27 cellular contexts compared by ENCODE assay signal in genomic region chr2:226429476-226429875, GRCh38.
"Had no signal": no experiment of that assay in that cellular context is flagged by ENCODE, and none has a peak within 500 bp of the region (broad histone marks: within the 10 kb centered on the region; RNA-seq: fewer than 3 reads in every experiment).

No MANE protein-coding gene starts in this region.

- H3K4me3 ChIP-seq: body of pancreas, cardiac muscle cell, heart left ventricle, right lobe of liver, skin epidermis, suprapubic skin, tibial artery, upper lobe of right lung had no signal

- ATAC-seq: activated T-cell treated with anti-CD3 and anti-CD28 coated beads, Interleukin-2, amount 50 U/mL, for 72 hours; esophagus mucosa; foreskin keratinocyte; heart left ventricle; left ventricle myocardium superior; T-cell; upper lobe of right lung had no signal

- DNase-seq: activated CD4-positive, alpha-beta T cell treated with anti-CD3 and anti-CD28 coated beads for 4 hours; activated CD4-positive, alpha-beta T cell treated with anti-CD3 and anti-CD28 coated beads, Interleukin-2, amount 50 U/mL, for 4 hours; activated naive CD4-positive, alpha-beta T cell; activated T-cell treated with anti-CD3 and anti-CD28 coated beads for 4 hours; activated T-cell treated with anti-CD3 and anti-CD28 coated beads, Interleukin-2, amount 50 U/mL, for 72 hours; anterior cingulate cortex; body of pancreas; heart left ventricle; left ventricle myocardium superior; mammary epithelial cell; naive B cell; nucleus accumbens; right lobe of liver; stimulated activated CD4-positive, alpha-beta T cell treated with anti-CD3 and anti-CD28 coated beads, Interleukin-2, amount 100 ng/mL, for 24 hours; stimulated activated naive CD4-positive, alpha-beta T cell; T-cell; tibial artery; upper lobe of right lung had no signal

- H3K9me3 ChIP-seq: body of pancreas, heart left ventricle, right lobe of liver, suprapubic skin, tibial artery, upper lobe of right lung had no signal

- H3K27ac ChIP-seq: cardiac muscle cell, foreskin keratinocyte, heart left ventricle, skin epidermis, suprapubic skin, tibial artery, upper lobe of right lung had no signal

- H3K36me3 ChIP-seq: cardiac muscle cell, heart left ventricle, right lobe of liver, suprapubic skin, tibial artery, upper lobe of right lung had no signal

- H3K36me3 Mint-ChIP-seq: activated naive CD8-positive, alpha-beta T cell; mesothelial cell of epicardium; naive B cell; T-cell had no signal

- H3K27ac Mint-ChIP-seq: activated naive CD8-positive, alpha-beta T cell; activated T-cell treated with anti-CD3 and anti-CD28 coated beads, Interleukin-2, amount 50 U/mL, for 72 hours; mesothelial cell of epicardium; naive B cell; T-cell; T-helper 2 cell treated with Interferon-gamma antibody and Interleukin-4, amounts not matched to agents 5 μg/mL and 100 μg/mL, for 36 hours had no signal

- H3K27me3 ChIP-seq: body of pancreas, cardiac muscle cell, foreskin keratinocyte, right lobe of liver, suprapubic skin, tibial artery, upper lobe of right lung had no signal

- H3K9me3 Mint-ChIP-seq: activated T-cell treated with anti-CD3 and anti-CD28 coated beads, Interleukin-2, amount 50 U/mL, for 72 hours; mesothelial cell of epicardium; naive B cell; neural crest cell; T-cell; T-helper 2 cell treated with Interferon-gamma antibody and Interleukin-4, amounts not matched to agents 5 μg/mL and 100 μg/mL, for 36 hours had no signal

- H3K4me1 ChIP-seq: suprapubic skin, tibial artery, upper lobe of right lung had no signal

- H3K4me3 Mint-ChIP-seq: activated naive CD8-positive, alpha-beta T cell; activated T-cell treated with anti-CD3 and anti-CD28 coated beads, Interleukin-2, amount 50 U/mL, for 72 hours; mesothelial cell of epicardium; naive B cell; neural crest cell; T-cell; T-helper 2 cell treated with Interferon-gamma antibody and Interleukin-4, amounts not matched to agents 5 μg/mL and 100 μg/mL, for 36 hours had no signal
